Comparison of ENCODE assay signal across 30 cellular contexts in the genomic region with DNA sequence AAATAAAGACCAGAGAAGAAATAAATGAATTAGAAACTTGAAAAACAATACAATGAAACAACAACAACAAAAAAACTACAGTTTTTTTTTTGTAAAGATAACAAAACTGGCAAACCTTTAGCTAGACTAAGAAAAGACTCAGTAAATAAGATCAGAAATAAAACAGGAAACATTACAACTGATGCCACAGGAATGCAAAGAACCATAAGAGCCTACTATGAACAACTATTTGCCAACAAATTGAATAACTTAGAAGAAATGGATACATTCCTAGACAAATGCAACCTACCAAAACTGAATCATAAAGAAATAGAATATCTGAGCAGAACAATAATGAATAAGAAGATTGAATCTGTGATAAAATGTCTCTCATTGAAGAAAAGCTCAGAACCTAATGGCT.
"Had no signal": no experiment of that assay in that cellular context is flagged by ENCODE, and none has a peak within 500 bp of the region (broad histone marks: within the 10 kb centered on the region; RNA-seq: fewer than 3 reads in every experiment).

No MANE protein-coding gene starts in this region.

- H3K4me3 ChIP-seq: adrenal gland, cardiac muscle cell had no signal

- H3K4me1 Mint-ChIP-seq: activated CD4-positive, alpha-beta T cell treated with anti-CD3 and anti-CD28 coated beads, Interleukin-2, amount 10 ng/mL, durations not matched to agents 7 days and 5 days; brain; T-cell had no signal

- H3K27me3 Mint-ChIP-seq: activated B cell treated with CpG ODN at 0.5 μM for 24 hours; activated CD4-positive, alpha-beta memory T cell treated with anti-CD3 and anti-CD28 coated beads for 36 hours; activated CD4-positive, alpha-beta T cell treated with anti-CD3 and anti-CD28 coated beads, Interleukin-2, amount 10 ng/mL, durations not matched to agents 7 days and 5 days; activated naive CD8-positive, alpha-beta T cell; brain; T-cell had no signal

- H3K36me3 Mint-ChIP-seq: activated CD4-positive, alpha-beta memory T cell treated with anti-CD3 and anti-CD28 coated beads for 36 hours; brain; T-cell had no signal

- H3K27me3 ChIP-seq: adrenal gland, cardiac muscle cell had no signal

- H3K4me1 ChIP-seq: adrenal gland had no signal

- ATAC-seq: activated T-cell treated with anti-CD3 and anti-CD28 coated beads, Interleukin-2, amount 50 U/mL, for 4 hours; T-cell had no signal

- H3K36me3 ChIP-seq: adrenal gland, cardiac muscle cell had no signal

- H3K4me3 Mint-ChIP-seq: activated B cell treated with CpG ODN at 0.5 μM for 24 hours; activated CD4-positive, alpha-beta memory T cell treated with anti-CD3 and anti-CD28 coated beads for 36 hours; activated CD4-positive, alpha-beta T cell treated with anti-CD3 and anti-CD28 coated beads, Interleukin-2, amount 10 ng/mL, durations not matched to agents 7 days and 5 days; activated naive CD4-positive, alpha-beta T cell treated with anti-CD3 and anti-CD28 coated beads for 36 hours; activated naive CD8-positive, alpha-beta T cell; activated T-cell treated with anti-CD3 and anti-CD28 coated beads, Interleukin-2, amount 50 U/mL, for 4 hours; brain; T-cell had no signal

- H3K9me3 ChIP-seq: adrenal gland had no signal

- DNase-seq: activated B cell treated with CpG ODN at 0.5 μM for 24 hours; activated CD4-positive, alpha-beta memory T cell treated with anti-CD3 and anti-CD28 coated beads for 36 hours; activated CD4-positive, alpha-beta T cell treated with anti-CD3 and anti-CD28 coated beads for 1 hour; activated CD4-positive, alpha-beta T cell treated with anti-CD3 and anti-CD28 coated beads, Interleukin-2, amount 10 ng/mL, durations not matched to agents 7 days and 5 days; activated CD8-positive, alpha-beta memory T cell treated with anti-CD3 and anti-CD28 coated beads for 24 hours; activated effector memory CD4-positive, alpha-beta T cell treated with anti-CD3 and anti-CD28 coated beads, Interleukin-2, amount 50 U/mL, for 16 hours; activated naive CD4-positive, alpha-beta T cell treated with anti-CD3 and anti-CD28 coated beads for 36 hours; activated T-cell treated with anti-CD3 and anti-CD28 coated beads, Interleukin-2, amount 50 U/mL, for 4 hours; adrenal gland; anterior cingulate cortex; IMR-90; Kasumi-1; KBM-7; NCI-H1092; NCI-H1417; NCI-H1694; NCI-H2029; NCI-H2107; NCI-H2171 treated with DMSO at 0.1 percent for 48 hours; NCI-H226; NCI-H510A; NCI-H526 treated with DMSO at 0.1 percent for 48 hours; NCI-H82; SIG-M5; T-cell; T-helper 2 cell; T1000 had no signal

- H3K27ac Mint-ChIP-seq: activated B cell treated with CpG ODN at 0.5 μM for 24 hours; activated CD4-positive, alpha-beta memory T cell treated with anti-CD3 and anti-CD28 coated beads for 36 hours; activated CD4-positive, alpha-beta T cell treated with anti-CD3 and anti-CD28 coated beads, Interleukin-2, amount 10 ng/mL, durations not matched to agents 7 days and 5 days; activated naive CD4-positive, alpha-beta T cell treated with anti-CD3 and anti-CD28 coated beads for 36 hours; activated naive CD8-positive, alpha-beta T cell; brain; T-cell had no signal
